ENCODE assay signal across 29 cellular contexts in genomic region chr4:24495388-24495787, GRCh38.
"Had no signal": no experiment of that assay in that cellular context is flagged by ENCODE, and none has a peak within 500 bp of the region (broad histone marks: within the 10 kb centered on the region; RNA-seq: fewer than 3 reads in every experiment).

No MANE protein-coding gene starts in this region.

- H3K27ac Mint-ChIP-seq: natural killer cell; nephron; neural progenitor cell; progenitor cell of endocrine pancreas; stimulated activated effector memory CD8-positive, alpha-beta T cell treated with anti-CD3 and anti-CD28 coated beads, Interleukin-12 subunit alpha, Interleukin-12 subunit beta, amount 100 ng/mL, for 72 hours; stimulated activated naive B cell treated with anti-CD40 and anti-IgM and Interleukin-4, amounts not matched to agents 10 μg/mL and 1 μg/mL and 100 μg/mL, for 72 hours; stimulated activated naive CD8-positive, alpha-beta T cell treated with anti-CD3 and anti-CD28 coated beads, Interleukin-15, Interleukin-2, amounts not matched to agents 100 ng/mL and 50 ng/mL, for 24 hours had no signal

- H2AFZ ChIP-seq: neural progenitor cell, parathyroid adenoma had no signal

- H3K79me2 ChIP-seq: parathyroid adenoma had no signal

- H3K4me3 ChIP-seq: neural progenitor cell, ovary, psoas muscle, right lobe of liver, sigmoid colon, stomach, thoracic aorta, thyroid gland, tibial nerve, upper lobe of left lung, vagina had no signal

- H3K4me1 Mint-ChIP-seq: natural killer cell; nephron; stimulated activated effector memory CD8-positive, alpha-beta T cell treated with anti-CD3 and anti-CD28 coated beads, Interleukin-12 subunit alpha, Interleukin-12 subunit beta, amount 100 ng/mL, for 72 hours; stimulated activated naive B cell treated with anti-CD40 and anti-IgM and Interleukin-4, amounts not matched to agents 10 μg/mL and 1 μg/mL and 100 μg/mL, for 72 hours had no signal

- H3K4me2 ChIP-seq: neural progenitor cell had no signal

- H3K9ac ChIP-seq: neural progenitor cell, parathyroid adenoma had no signal

- DNase-seq: natural killer cell; occipital lobe; ovary; posterior cingulate gyrus; psoas muscle; right cardiac atrium; right lobe of liver; sigmoid colon; small intestine; stimulated activated CD4-positive, alpha-beta T cell treated with anti-CD3 and anti-CD28 coated beads, Interleukin-15, amount 100 ng/mL, for 24 hours; stimulated activated CD4-positive, alpha-beta T cell treated with anti-CD3 and anti-CD28 coated beads, Interleukin-2, amount 100 ng/mL, for 24 hours; stimulated activated CD4-positive, alpha-beta T cell treated with anti-CD3 and anti-CD28 coated beads, Interleukin-2, amount 100 ng/mL, for 48 hours; stimulated activated CD4-positive, alpha-beta T cell treated with anti-CD3 and anti-CD28 coated beads, Interleukin-4, amount 100 ng/mL, for 24 hours; stimulated activated naive B cell treated with anti-CD40 and anti-IgM and Interleukin-4, amounts not matched to agents 10 μg/mL and 1 μg/mL and 100 μg/mL, for 72 hours; stimulated activated naive CD4-positive, alpha-beta T cell treated with Interleukin-2 at 50 U/mL for 16 hours; stomach; thyroid gland; trophoblast cell; upper lobe of left lung had no signal

- H3K9me3 ChIP-seq: ovary, psoas muscle, right lobe of liver, sigmoid colon, thoracic aorta, thyroid gland, upper lobe of left lung, vagina had no signal

- H3K9me3 Mint-ChIP-seq: stimulated activated naive CD8-positive, alpha-beta T cell treated with anti-CD3 and anti-CD28 coated beads, Interleukin-15, Interleukin-2, amounts not matched to agents 100 ng/mL and 50 ng/mL, for 24 hours had no signal

- H3K4me3 Mint-ChIP-seq: natural killer cell; nephron; neural progenitor cell; stimulated activated effector memory CD8-positive, alpha-beta T cell treated with anti-CD3 and anti-CD28 coated beads, Interleukin-12 subunit alpha, Interleukin-12 subunit beta, amount 100 ng/mL, for 72 hours; stimulated activated naive B cell treated with anti-CD40 and anti-IgM and Interleukin-4, amounts not matched to agents 10 μg/mL and 1 μg/mL and 100 μg/mL, for 72 hours; stimulated activated naive CD8-positive, alpha-beta T cell treated with anti-CD3 and anti-CD28 coated beads, Interleukin-15, Interleukin-2, amounts not matched to agents 100 ng/mL and 50 ng/mL, for 24 hours had no signal

- H3K27me3 ChIP-seq: ovary, right lobe of liver, sigmoid colon, stomach, thyroid gland, tibial nerve, upper lobe of left lung, vagina had no signal

- H3K4me1 ChIP-seq: neural progenitor cell, parathyroid adenoma, psoas muscle, right lobe of liver, sigmoid colon, stomach, thyroid gland, tibial nerve, upper lobe of left lung, vagina had no signal

- H3K36me3 Mint-ChIP-seq: natural killer cell; neural progenitor cell; stimulated activated effector memory CD8-positive, alpha-beta T cell treated with anti-CD3 and anti-CD28 coated beads, Interleukin-12 subunit alpha, Interleukin-12 subunit beta, amount 100 ng/mL, for 72 hours had no signal

- FAIRE-seq: small intestine, urothelium cell line had no signal

- H3K36me3 ChIP-seq: neural progenitor cell, ovary, right lobe of liver, sigmoid colon, stomach, thoracic aorta, thyroid gland, tibial nerve, upper lobe of left lung, vagina had no signal

- H3K27ac ChIP-seq: neural progenitor cell, ovary, parathyroid adenoma, psoas muscle, right lobe of liver, sigmoid colon, stomach, thoracic aorta, thyroid gland, tibial nerve, upper lobe of left lung, vagina had no signal

- ATAC-seq: natural killer cell; psoas muscle; right cardiac atrium; right lobe of liver; stimulated activated effector memory CD8-positive, alpha-beta T cell treated with anti-CD3 and anti-CD28 coated beads, Interleukin-12 subunit alpha, Interleukin-12 subunit beta, amount 100 ng/mL, for 72 hours; stimulated activated naive B cell treated with anti-CD40 and anti-IgM and Interleukin-4, amounts not matched to agents 10 μg/mL and 1 μg/mL and 100 μg/mL, for 72 hours had no signal
